ENCODE assay signal across 8 cellular contexts in the genomic region with DNA sequence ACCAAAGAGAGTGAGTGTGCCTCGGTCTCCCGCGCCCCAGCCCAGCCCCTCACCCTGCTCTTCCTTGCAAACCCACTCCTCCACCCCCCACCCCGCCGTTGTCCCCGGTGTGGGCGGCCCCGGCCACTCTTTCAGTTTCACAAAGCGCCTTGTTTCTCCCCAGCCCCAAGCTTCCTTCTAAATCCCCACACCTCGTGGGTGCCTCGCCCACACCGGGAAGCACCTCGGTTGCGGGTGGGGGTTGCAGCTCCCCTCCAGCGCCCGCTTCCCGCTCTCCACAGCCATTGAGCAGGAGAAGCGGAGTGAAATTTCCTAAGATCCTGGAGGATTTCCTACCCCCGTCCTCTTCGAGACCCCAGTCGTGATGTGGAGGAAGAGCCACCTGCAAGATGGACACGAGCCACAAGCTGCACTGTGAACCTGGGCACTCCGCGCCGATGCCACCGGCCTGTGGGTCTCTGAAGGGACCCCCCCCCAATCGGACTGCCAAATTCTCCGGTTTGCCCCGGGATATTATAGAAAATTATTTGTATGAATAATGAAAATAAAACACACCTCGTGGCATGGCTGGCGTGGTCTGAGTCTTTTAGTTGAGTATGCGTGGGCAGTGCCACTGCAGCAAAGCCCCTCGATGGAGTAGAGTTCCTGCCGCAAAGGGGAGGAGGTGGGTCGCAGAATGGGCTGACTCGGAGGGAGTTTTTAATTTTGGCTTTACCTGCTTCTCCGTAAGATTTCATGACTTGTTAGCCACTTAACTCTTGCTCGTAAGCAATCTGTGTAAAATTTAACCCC. TPM values are rescaled to one million over a fixed set of nuclear protein-coding genes. Genes with fewer than 3 reads are reported as not detected.
DNase-seq lines count a peak whose midpoint lies in the region; ATAC-seq, FAIRE-seq and TF ChIP-seq lines count a peak whose summit lies in the region.

No MANE protein-coding gene starts in this region.

- ATAC-seq in GM21619 (IDR thresholded peaks at IDR 0.05; ENCODE audit: unreplicated experiment), result peak; percentile 34
- peak; percentile 25 to 44 (median 35) for ATAC-seq in pancreas

- H3K27ac Mint-ChIP-seq in activated T-helper 2 cell treated with anti-CD3 and anti-CD28 coated beads, Interferon-gamma antibody, Interleukin-2, Interleukin-4, amounts not matched to agents 10 μg/mL and 5 μg/mL and 100 μg/mL, durations not matched to agents 14 hours and 24 hours and 36 hours, result peak overlapping the region; percentile 76

- H3K27ac ChIP-seq in DOHH2 (ENCODE audit: low read depth, low read length) (peak overlapping the region; percentile 66), KOPT-K1 (ENCODE audit: low read depth, low read length, poor library complexity, severe bottlenecking) (peak overlapping the region; percentile 91), pancreas (peak overlapping the region; percentile 78 to 95 (median 90))

- peaks cover 8% of the 10 kb centered on the region; the same call in 1 of the 2 replicates for H4K20me1 ChIP-seq in DOHH2 (ENCODE audit: control insufficient read depth, insufficient read depth, low read depth, low read length)

- WGBS in pancreas, 2 donors, result 1 to 2% methylated on average over 30 to 38 of the region's 38 CpGs

- intact Hi-C loops in activated T-helper 2 cell treated with anti-CD3 and anti-CD28 coated beads, Interferon-gamma antibody, Interleukin-2, Interleukin-4, amounts not matched to agents 10 μg/mL and 5 μg/mL and 100 μg/mL, durations not matched to agents 14 hours and 24 hours and 36 hours (cut with micrococcal nuclease), result loop anchor here (1.0 to 2.0 kb wide), 3 partner anchors 18 to 64 kb away; partner anchors contain the start of genes KCMF1 and TRABD2A
- intact Hi-C loops in pancreas (cut with DNase I), result no loop called here

- no peaks in the 10 kb centered on the region for H3K27me3 Mint-ChIP-seq in activated T-helper 2 cell treated with anti-CD3 and anti-CD28 coated beads, Interferon-gamma antibody, Interleukin-2, Interleukin-4, amounts not matched to agents 10 μg/mL and 5 μg/mL and 100 μg/mL, durations not matched to agents 14 hours and 24 hours and 36 hours (ENCODE audit: low read depth)

- H3K36me3 Mint-ChIP-seq in activated T-helper 2 cell treated with anti-CD3 and anti-CD28 coated beads, Interferon-gamma antibody, Interleukin-2, Interleukin-4, amounts not matched to agents 10 μg/mL and 5 μg/mL and 100 μg/mL, durations not matched to agents 14 hours and 24 hours and 36 hours (ENCODE audit: low read depth), result peaks cover 51% of the 10 kb centered on the region

- peaks cover 24% of the 10 kb centered on the region for H3K79me2 ChIP-seq in DOHH2 (ENCODE audit: control insufficient read depth, low read length)

- no peak for FAIRE-seq in pancreas (lab: Jason Lieb, UNC)

- H3K4me3 Mint-ChIP-seq in activated T-helper 2 cell treated with anti-CD3 and anti-CD28 coated beads, Interferon-gamma antibody, Interleukin-2, Interleukin-4, amounts not matched to agents 10 μg/mL and 5 μg/mL and 100 μg/mL, durations not matched to agents 14 hours and 24 hours and 36 hours (ENCODE audit: low read depth), result peak overlapping the region; percentile 83

- peaks cover 5% of the 10 kb centered on the region; the same call in 1 of the 2 replicates for H3K9me3 ChIP-seq in DOHH2 (ENCODE audit: control insufficient read depth, insufficient read depth, low read length)
- no peaks in the 10 kb centered on the region for H3K9me3 ChIP-seq in KOPT-K1 (ENCODE audit: insufficient read depth, low read length, poor library complexity, severe bottlenecking)
- H3K9me3 ChIP-seq in pancreas, result no peaks in the 10 kb centered on the region

- peaks cover 14% of the 10 kb centered on the region for H3K9me3 Mint-ChIP-seq in activated T-helper 2 cell treated with anti-CD3 and anti-CD28 coated beads, Interferon-gamma antibody, Interleukin-2, Interleukin-4, amounts not matched to agents 10 μg/mL and 5 μg/mL and 100 μg/mL, durations not matched to agents 14 hours and 24 hours and 36 hours

- H3K4me1 ChIP-seq in DOHH2 (ENCODE audit: control insufficient read depth, low read length) (peaks cover 24% of the 10 kb centered on the region), pancreas (peaks cover 0 to 4% (median 0%) of the 10 kb centered on the region in 3 donors)

- peak overlapping the region; percentile 97 for H3K4me3 ChIP-seq in DOHH2 (ENCODE audit: low read length)
- peak overlapping the region; percentile 86 to 99 (median 98) for H3K4me3 ChIP-seq in pancreas

- no peaks in the 10 kb centered on the region for H3K9me2 ChIP-seq in DOHH2 (replicated peaks; ENCODE audit: control insufficient read depth, low read length)

- H3K4me2 ChIP-seq in DOHH2 (ENCODE audit: low read length), result peak overlapping the region; percentile 73

- H3F3A ChIP-seq in DOHH2 (ENCODE audit: control insufficient read depth, insufficient read depth), result peaks cover 25% of the 10 kb centered on the region

- no peak for TF ChIP-seq CTCF in DOHH2 (IDR thresholded peaks at IDR 0.05; ENCODE audit: low read depth, low read length, poor library complexity, severe bottlenecking)
- no peak for TF ChIP-seq CTCF in pancreas (IDR thresholded peaks at IDR 0.05)

- peak; percentile 72 for DNase-seq in activated T-helper 2 cell treated with anti-CD3 and anti-CD28 coated beads, Interferon-gamma antibody, Interleukin-2, Interleukin-4, amounts not matched to agents 10 μg/mL and 5 μg/mL and 100 μg/mL, durations not matched to agents 14 hours and 24 hours and 36 hours (ENCODE audit: low spot score)
- DNase-seq in germinal center (ENCODE audit: low spot score) (peak; percentile 59), pancreas (peak in 5 of 6 donors; percentile 33 to 71 (median 54)), SHP77 (lab: John Stamatoyannopoulos, UW) (no peak), NCI-H2196 treated with DMSO at 0.1 percent for 48 hours (lab: John Stamatoyannopoulos, UW; ENCODE audit: unreplicated experiment) (no peak)

- peaks cover 42% of the 10 kb centered on the region for H3K36me3 ChIP-seq in DOHH2 (ENCODE audit: control insufficient read depth, low read length)
- H3K36me3 ChIP-seq in KOPT-K1 (ENCODE audit: insufficient read depth, low read length), result no peaks in the 10 kb centered on the region
- no peaks in the 10 kb centered on the region for H3K36me3 ChIP-seq in pancreas

- H3K4me1 Mint-ChIP-seq in activated T-helper 2 cell treated with anti-CD3 and anti-CD28 coated beads, Interferon-gamma antibody, Interleukin-2, Interleukin-4, amounts not matched to agents 10 μg/mL and 5 μg/mL and 100 μg/mL, durations not matched to agents 14 hours and 24 hours and 36 hours (ENCODE audit: low read depth), result peaks cover 44% of the 10 kb centered on the region

- H3K27me3 ChIP-seq in DOHH2 (ENCODE audit: control insufficient read depth, low read length), result peaks cover 4% of the 10 kb centered on the region; the same call in 1 of the 2 replicates
- no peaks in the 10 kb centered on the region for H3K27me3 ChIP-seq in pancreas

RNA-seq across cellular contexts. Expression of gene TMSB10, which starts 0.8 kb away (rescaled TPM):
- 2,676 and 2,847 TPM in 2 replicates for total RNA-seq in activated T-helper 2 cell treated with anti-CD3 and anti-CD28 coated beads, Interferon-gamma antibody, Interleukin-2, Interleukin-4, amounts not matched to agents 10 μg/mL and 5 μg/mL and 100 μg/mL, durations not matched to agents 14 hours and 24 hours and 36 hours
- total RNA-seq in pancreas, result 100 to 1,000 TPM; 134 to 700 (median 213) TPM
- 1,000 to 10,000 TPM in 1 of 2 donors, 100 to 1,000 TPM in 1; 585 to 1,099 TPM for polyA plus RNA-seq in pancreas

RNA-seq across cellular contexts. Expression of gene TRABD2A, which starts 25.4 kb away (rescaled TPM):
- 67.9 and 71.2 TPM in 2 replicates for total RNA-seq in activated T-helper 2 cell treated with anti-CD3 and anti-CD28 coated beads, Interferon-gamma antibody, Interleukin-2, Interleukin-4, amounts not matched to agents 10 μg/mL and 5 μg/mL and 100 μg/mL, durations not matched to agents 14 hours and 24 hours and 36 hours
- total RNA-seq in pancreas, result under 1 TPM in 5 of 6 donors, not detected in 1; 0.19 to 0.59 (median 0.28) TPM
- polyA plus RNA-seq in pancreas, result under 1 TPM; 0.27 to 0.33 TPM

Comparison
In these comparisons a context has a peak if more than half of its experiments do, and no peak if none do; other contexts are left out.
1. DNase-seq: peak in activated T-helper 2 cell treated with anti-CD3 and anti-CD28 coated beads, Interferon-gamma antibody, Interleukin-2, Interleukin-4, amounts not matched to agents 10 μg/mL and 5 μg/mL and 100 μg/mL, durations not matched to agents 14 hours and 24 hours and 36 hours (single experiment), germinal center (single experiment) and pancreas (5 of 6); none in SHP77 (0 of 2) and NCI-H2196 treated with DMSO at 0.1 percent for 48 hours (single experiment).
2. RNA of gene TRABD2A, which starts 25.4 kb away (total RNA-seq): 67.9 to 71.2 TPM in activated T-helper 2 cell treated with anti-CD3 and anti-CD28 coated beads, Interferon-gamma antibody, Interleukin-2, Interleukin-4, amounts not matched to agents 10 μg/mL and 5 μg/mL and 100 μg/mL, durations not matched to agents 14 hours and 24 hours and 36 hours; 0.19 to 0.59 TPM in pancreas; every median in the first group is over 10 times any median in the second.
3. Peak in every context shown above with its lines, with median percentiles within 50 percentile points of each other: H3K27ac ChIP-seq.